In the genomic region with DNA sequence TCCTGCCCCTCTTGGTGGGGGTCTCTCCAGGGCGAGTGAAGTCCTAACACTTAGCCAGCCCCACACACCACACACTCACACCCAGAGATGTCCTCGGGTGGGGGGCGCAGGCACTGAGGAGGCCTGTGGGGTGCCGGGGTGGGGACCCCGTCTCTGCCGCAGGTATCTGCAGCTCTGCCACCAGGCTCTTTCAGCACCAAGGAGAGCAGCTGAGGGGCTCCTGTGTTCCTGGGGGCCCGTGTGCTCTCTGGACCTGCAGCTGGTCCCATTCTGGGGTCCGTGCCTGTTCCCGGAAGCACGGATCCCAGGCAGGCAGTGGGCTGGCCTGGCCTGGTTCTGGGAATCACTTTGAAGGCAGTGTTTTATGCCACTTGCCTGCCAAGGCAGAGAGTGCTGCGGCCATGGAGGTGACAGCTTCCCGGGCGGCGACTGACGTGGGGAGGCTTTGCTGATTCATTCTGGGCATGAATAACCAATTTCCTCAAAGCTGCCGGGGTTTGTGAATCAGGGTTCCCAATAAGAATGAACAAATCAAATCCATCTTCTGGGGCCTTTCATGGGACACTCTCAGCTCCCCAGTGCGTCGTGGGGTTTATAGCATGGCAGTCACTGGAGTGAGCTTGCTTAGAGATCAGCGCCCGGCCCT, we compare ENCODE assay signal across 12 cellular contexts. TPM values are rescaled to one million over a fixed set of nuclear protein-coding genes. Genes with fewer than 3 reads are reported as not detected.
DNase-seq lines count a peak whose midpoint lies in the region; ATAC-seq and TF ChIP-seq lines count a peak whose summit lies in the region.
"Had no signal": no experiment of that assay in that cellular context is flagged by ENCODE, and none has a peak within 500 bp of the region (broad histone marks: within the 10 kb centered on the region; RNA-seq: fewer than 3 reads in every experiment).

No MANE protein-coding gene starts in this region.

- no peak overlapping the region for H3K4me3 Mint-ChIP-seq in type B pancreatic cell
- H3K4me3 Mint-ChIP-seq: CD4-positive, alpha-beta memory T cell; memory B cell had no signal

- WGBS in right cardiac atrium: 45% methylated on average over 20 of the region's 20 CpGs
- WGBS in heart right ventricle, 2 donors: 46% methylated on average over 20 of the region's 20 CpGs

- no peaks in the 10 kb centered on the region for H3K36me3 ChIP-seq in heart right ventricle

- no peak for ATAC-seq in right cardiac atrium
- ATAC-seq in heart right ventricle: no peak
- peak; percentile 17 for ATAC-seq in stimulated activated naive CD8-positive, alpha-beta T cell treated with anti-CD3 and anti-CD28 coated beads, Interleukin-15, Interleukin-2, amounts not matched to agents 100 U/mL and 50 U/mL, for 24 hours
- ATAC-seq in HG02981 (IDR thresholded peaks at IDR 0.05; ENCODE audit: unreplicated experiment): no peak

- CTCF ChIA-PET in GM10248 (lab: Yijun Ruan, JAX): interaction anchor here (1.3 kb wide), 1 partner anchor 11 kb away, joined by 3 read pairs; no protein-coding TSS in a partner anchor

- POLR2A ChIA-PET in GM10248 (lab: Yijun Ruan, JAX): no interaction called here

- H3K27ac ChIP-seq in right cardiac atrium (ENCODE audit: low read length) (no peak overlapping the region), heart right ventricle (no peak overlapping the region)
- H3K27ac ChIP-seq: SK-N-MC had no signal

- no peaks in the 10 kb centered on the region for H3K9me3 Mint-ChIP-seq in type B pancreatic cell
- H3K9me3 Mint-ChIP-seq: memory B cell had no signal

- H3K4me3 ChIP-seq in right cardiac atrium (ENCODE audit: low read length) (no peak overlapping the region), heart right ventricle (no peak overlapping the region), cardiac fibroblast (replicated peaks in 1 of 2; ENCODE audit: low read depth in 2 of 2, low read length in 2 of 2) (no peak overlapping the region)
- H3K4me3 ChIP-seq: SK-N-MC had no signal

- H3K36me3 Mint-ChIP-seq in type B pancreatic cell: no peaks in the 10 kb centered on the region
- H3K36me3 Mint-ChIP-seq: CD4-positive, alpha-beta memory T cell; memory B cell had no signal

- intact Hi-C loops in right cardiac atrium (cut with DNase I): no loop called here
- intact Hi-C loops in heart right ventricle (cut with DNase I): no loop called here

- DNase-seq in right cardiac atrium (peak; percentile 14 to 48 (median 44)), heart right ventricle (no peak), NOMO-1 treated with DMSO at 0.1 percent for 48 hours (lab: John Stamatoyannopoulos, UW; ENCODE audit: unreplicated experiment) (peak; percentile 29), cardiac fibroblast (ENCODE audit: low read depth in 2 of 2) (peak; percentile 10 to 18), GM10248 (ENCODE audit: extremely low spot score) (no peak), type B pancreatic cell (ENCODE audit: extremely low spot score, unreplicated experiment) (no peak)
- DNase-seq in stimulated activated naive CD8-positive, alpha-beta T cell treated with anti-CD3 and anti-CD28 coated beads, Interleukin-15, Interleukin-2, amounts not matched to agents 100 U/mL and 50 U/mL, for 24 hours: peak; percentile 43
- DNase-seq: CD4-positive, alpha-beta memory T cell; KG1 had no signal

- peaks cover 36% of the 10 kb centered on the region for H3K27me3 Mint-ChIP-seq in type B pancreatic cell

- no peaks in the 10 kb centered on the region for H3K9me3 ChIP-seq in right cardiac atrium (ENCODE audit: control insufficient read depth, low read length)
- no peaks in the 10 kb centered on the region for H3K9me3 ChIP-seq in heart right ventricle

- H3K27me3 ChIP-seq in right cardiac atrium (ENCODE audit: control insufficient read depth, insufficient read depth): no peaks in the 10 kb centered on the region
- peaks cover 0 to 61% (median 39%) of the 10 kb centered on the region in 7 donors for H3K27me3 ChIP-seq in heart right ventricle

- no peak for TF ChIP-seq CTCF in heart right ventricle (IDR thresholded peaks at IDR 0.05)
- no peak for TF ChIP-seq CTCF in cardiac fibroblast (IDR thresholded peaks at IDR 0.05; ENCODE audit: low read depth, low read length)
- TF ChIP-seq CTCF in GM10248 (IDR thresholded peaks at IDR 0.05; ENCODE audit: control extremely low read depth, extremely low read depth, low read depth, missing control alignments): no peak
- no peak for TF ChIP-seq CTCF in type B pancreatic cell (conservative IDR thresholded peaks at IDR 0.05)

- H3K4me1 ChIP-seq in right cardiac atrium (ENCODE audit: control insufficient read depth, insufficient read depth, low read length): peaks cover 1% of the 10 kb centered on the region
- H3K4me1 ChIP-seq in heart right ventricle: peaks cover 0 to 11% (median 0%) of the 10 kb centered on the region in 9 donors

- H3K4me1 Mint-ChIP-seq in type B pancreatic cell (ENCODE audit: unreplicated experiment): no peaks in the 10 kb centered on the region

- no peak overlapping the region for H3K27ac Mint-ChIP-seq in type B pancreatic cell
- H3K27ac Mint-ChIP-seq: CD4-positive, alpha-beta memory T cell; memory B cell had no signal

RNA-seq across cellular contexts. Expression of a gene that starts 54.4 kb away (rescaled TPM):
- total RNA-seq in right cardiac atrium (1 to 10 TPM; 4.1 to 8.4 (median 5.3) TPM), heart right ventricle (10 to 100 TPM in 3 of 10 donors, 1 to 10 TPM in 7; 1.5 to 34.3 (median 4.9) TPM), type B pancreatic cell (ENCODE audit: low replicate concordance) (2.6 and 5.3 TPM in 2 replicates)
- polyA plus RNA-seq in right cardiac atrium (15.5 TPM), heart right ventricle (10 to 100 TPM; 21.7 to 52.7 TPM)

Comparison
In these comparisons a context has a peak if more than half of its experiments do, and no peak if none do; other contexts are left out.
1. DNase-seq: peak in right cardiac atrium (3 of 3), NOMO-1 treated with DMSO at 0.1 percent for 48 hours (single experiment), cardiac fibroblast (2 of 2) and stimulated activated naive CD8-positive, alpha-beta T cell treated with anti-CD3 and anti-CD28 coated beads, Interleukin-15, Interleukin-2, amounts not matched to agents 100 U/mL and 50 U/mL, for 24 hours (single experiment); none in heart right ventricle (0 of 2), GM10248 (single experiment) and type B pancreatic cell (single experiment).